In genomic region chr20:12464036-12464435, GRCh38 we compare ENCODE assay signal across 34 cellular contexts.
"Had no signal": no experiment of that assay in that cellular context is flagged by ENCODE, and none has a peak within 500 bp of the region (broad histone marks: within the 10 kb centered on the region; RNA-seq: fewer than 3 reads in every experiment).

No MANE protein-coding gene starts in this region.

- H3K4me3 ChIP-seq: MG63 had no signal

- H3K36me3 ChIP-seq: MG63 had no signal

- H3K27me3 ChIP-seq: MG63 had no signal

- H3K9me3 ChIP-seq: MG63 had no signal

- H3K4me2 ChIP-seq: KMS-11 had no signal

- H3K27ac ChIP-seq: KMS-11 had no signal

- DNase-seq: Karpas-422, Kasumi-1, KG1, MG63, MM.1S, MV-4-11, NCI-H1048, NCI-H1092, NCI-H1092 treated with DMSO at 0.1 percent for 48 hours, NCI-H1105 treated with DMSO at 0.1 percent for 48 hours, NCI-H1417, NCI-H1417 treated with DMSO at 0.1 percent for 48 hours, NCI-H1436, NCI-H1436 treated with DMSO at 0.1 percent for 48 hours, NCI-H146, NCI-H1694, NCI-H1694 treated with DMSO at 0.1 percent for 48 hours, NCI-H187, NCI-H187 treated with DMSO at 0.1 percent for 48 hours, NCI-H1930, NCI-H2029, NCI-H2029 treated with DMSO at 0.1 percent for 48 hours, NCI-H2081, NCI-H2081 treated with DMSO at 0.1 percent for 48 hours, NCI-H2107, NCI-H2171, NCI-H2171 treated with DMSO at 0.1 percent for 48 hours, NCI-H2227 treated with DMSO at 0.1 percent for 48 hours, NCI-H226, NCI-H345, NCI-H446, NCI-H446 treated with DMSO at 0.1 percent for 48 hours, NCI-H510A had no signal

- H3K9ac ChIP-seq: KMS-11 had no signal
